2 cellular contexts compared by ENCODE assay signal in genomic region chr1:207603777-207604176, GRCh38.
TF ChIP-seq lines count a peak whose summit lies in the region.

No MANE protein-coding gene starts in this region.

TF ChIP-seq in GM12891, 5 proteins besides CTCF, POLR2A, EP300 and RAD21 (continued from another document):
- TF ChIP-seq PAX5 (IDR thresholded peaks at IDR 0.05; ENCODE audit: insufficient read depth, low read length, severe bottlenecking) = no peak

TF ChIP-seq in H1, 55 proteins besides CTCF, POLR2A, EP300 and RAD21 (continued from another document):
- TF ChIP-seq ATF3 (IDR thresholded peaks at IDR 0.05; ENCODE audit: insufficient read depth, low read depth, low read length) (no peak), SP4 (IDR thresholded peaks at IDR 0.05; ENCODE audit: low read length) (no peak), CHD1 (IDR thresholded peaks at IDR 0.05; ENCODE audit: low read depth, low read length) (no peak), RFX5 (IDR thresholded peaks at IDR 0.05; ENCODE audit: borderline replicate concordance, low read depth, low read length) (no peak), RBBP5 (IDR thresholded peaks at IDR 0.05; ENCODE audit: borderline replicate concordance, low read depth, low read length) (no peak), POLR2AphosphoS5 (IDR thresholded peaks at IDR 0.05; ENCODE audit: low read depth, low read length) (no peak), HDAC6 (IDR thresholded peaks at IDR 0.05; ENCODE audit: low read depth, low read length) (no peak), FOSL1 (IDR thresholded peaks at IDR 0.05; ENCODE audit: insufficient read depth, low read depth, low read length) (no peak), CTBP2 (IDR thresholded peaks at IDR 0.05; ENCODE audit: borderline replicate concordance, insufficient read depth, insufficient read length, low read length) (no peak), E2F6 (IDR thresholded peaks at IDR 0.05) (no peak), TCF12 (IDR thresholded peaks at IDR 0.05; ENCODE audit: low read depth, low read length) (no peak), USF2 (IDR thresholded peaks at IDR 0.05; ENCODE audit: low read length) (no peak), BACH1 (IDR thresholded peaks at IDR 0.05; ENCODE audit: low read length) (no peak), TBP (IDR thresholded peaks at IDR 0.05; ENCODE audit: low read depth, low read length) (no peak), NRF1 (IDR thresholded peaks at IDR 0.05; ENCODE audit: low read depth, low read length) (no peak), GTF2F1 (IDR thresholded peaks at IDR 0.05; ENCODE audit: borderline replicate concordance, low read depth, low read length) (no peak), SP1 (IDR thresholded peaks at IDR 0.05; ENCODE audit: low read depth, low read length) (no peak)
TF ChIP-seq in H1: peak in this region for 0.
